In the genomic region with DNA sequence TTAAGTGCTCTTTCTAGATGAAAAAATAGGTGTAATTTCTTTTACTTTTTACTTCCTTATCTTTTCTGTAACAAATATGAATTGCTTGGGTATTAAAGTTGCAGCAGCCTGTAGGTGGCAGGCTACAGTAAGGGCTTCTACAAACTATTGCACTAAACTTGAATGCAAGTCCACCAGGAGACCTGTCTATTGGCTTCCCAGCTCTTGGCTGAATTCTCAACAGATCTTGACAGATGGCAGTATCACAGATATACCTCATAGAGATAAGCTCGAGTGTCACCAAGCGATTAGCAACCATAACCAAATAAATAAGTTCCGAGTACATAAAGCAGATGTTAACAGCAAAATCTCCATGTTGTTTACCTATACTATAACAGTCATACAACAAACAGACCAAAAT, we compare ENCODE assay signal across 10 cellular contexts. TPM values are rescaled to one million over a fixed set of nuclear protein-coding genes. Genes with fewer than 3 reads are reported as not detected.
A peak's percentile ranks its signal among the peaks of the same experiment; 100 is the strongest.
DNase-seq lines count a peak whose midpoint lies in the region; FAIRE-seq and TF ChIP-seq lines count a peak whose summit lies in the region.
"Had no signal": no experiment of that assay in that cellular context is flagged by ENCODE, and none has a peak within 500 bp of the region (broad histone marks: within the 10 kb centered on the region; RNA-seq: fewer than 3 reads in every experiment).

No MANE protein-coding gene starts in this region.

- H3K36me3 Mint-ChIP-seq in glutamatergic neuron (ENCODE audit: unreplicated experiment), result no peaks in the 10 kb centered on the region

- no peaks in the 10 kb centered on the region for H3K36me3 ChIP-seq in breast epithelium

- no peaks in the 10 kb centered on the region for H3K27me3 Mint-ChIP-seq in glutamatergic neuron (ENCODE audit: unreplicated experiment)
- H3K27me3 Mint-ChIP-seq: dendritic cell treated with granulocyte-macrophage colony-stimulating factor and Interleukin-4, amounts not matched to agents 40 ng/mL and 50 ng/mL, for 4 days had no signal

- no peak overlapping the region for H3K4me3 ChIP-seq in breast epithelium
- H3K4me3 ChIP-seq: BLaER1 had no signal

- H3K9me3 ChIP-seq in breast epithelium, result no peaks in the 10 kb centered on the region
- H3K9me3 ChIP-seq: BLaER1 had no signal

- TF ChIP-seq POLR2A in breast epithelium (IDR thresholded peaks at IDR 0.05), result no peak

- DNase-seq in NCI-H1417 (lab: John Stamatoyannopoulos, UW) (peak in 2 of 3 experiments; percentile 1 to 55), NCI-H1417 treated with DMSO at 0.1 percent for 48 hours (lab: John Stamatoyannopoulos, UW) (no peak), Kasumi-1 (lab: John Stamatoyannopoulos, UW) (peak; percentile 76 to 90), T follicular helper cell (ENCODE audit: low read depth) (peak; percentile 43), breast epithelium (ENCODE audit: low spot score in 2 of 2) (peak in 1 of 2 donors; percentile 59), glutamatergic neuron (no peak)
- DNase-seq in stimulated activated CD8-positive, alpha-beta memory T cell treated with anti-CD3 and anti-CD28 coated beads, Interleukin-2, amount 100 ng/mL, for 1 hour (ENCODE audit: low read depth in 2 of 2), result peak; percentile 12 to 15

- no peak overlapping the region for H3K4me3 Mint-ChIP-seq in glutamatergic neuron (ENCODE audit: unreplicated experiment)
- H3K4me3 Mint-ChIP-seq: dendritic cell treated with granulocyte-macrophage colony-stimulating factor and Interleukin-4, amounts not matched to agents 40 ng/mL and 50 ng/mL, for 4 days had no signal

- intact Hi-C loops in breast epithelium (cut with DNase I; ENCODE audit: low total_unique reads), result no loop called here

- TF ChIP-seq CTCF in breast epithelium (IDR thresholded peaks at IDR 0.05) (peak in 2 of 3 donors; percentile 44 to 55), glutamatergic neuron (IDR thresholded peaks at IDR 0.05; ENCODE audit: partially characterized antibody, unreplicated experiment) (no peak)

- peaks cover 0 to 10% of the 10 kb centered on the region in 2 donors for H3K4me1 ChIP-seq in breast epithelium

- H3K27ac ChIP-seq in breast epithelium, result no peak overlapping the region
- H3K27ac ChIP-seq: BLaER1 had no signal

- peaks cover 5% of the 10 kb centered on the region for H3K4me1 Mint-ChIP-seq in glutamatergic neuron (ENCODE audit: low read depth, unreplicated experiment)

- peak; percentile 5 for FAIRE-seq in islet of Langerhans (lab: Jason Lieb, UNC)

- no peak overlapping the region for H3K27ac Mint-ChIP-seq in glutamatergic neuron (ENCODE audit: unreplicated experiment)

- H3K9me3 Mint-ChIP-seq in glutamatergic neuron (ENCODE audit: unreplicated experiment), result no peaks in the 10 kb centered on the region
- H3K9me3 Mint-ChIP-seq: dendritic cell treated with granulocyte-macrophage colony-stimulating factor and Interleukin-4, amounts not matched to agents 40 ng/mL and 50 ng/mL, for 4 days had no signal

- H3K27me3 ChIP-seq in breast epithelium, result no peaks in the 10 kb centered on the region
- H3K27me3 ChIP-seq: BLaER1 had no signal

RNA-seq across cellular contexts. Expression of gene BBS2, which starts 5.9 kb away (rescaled TPM):
- 10 to 100 TPM; 42.6 to 80.5 (median 56.2) TPM for total RNA-seq in breast epithelium
- total RNA-seq in glutamatergic neuron (ENCODE audit: unreplicated experiment), result 40.7 TPM

RNA-seq across cellular contexts. Expression of gene MT4, which starts 50.9 kb away (rescaled TPM):
- total RNA-seq in breast epithelium, result not detected
- total RNA-seq in glutamatergic neuron (ENCODE audit: unreplicated experiment), result not detected

Comparison
In these comparisons a context has a peak if more than half of its experiments do, and no peak if none do; other contexts are left out.
1. DNase-seq: peak in NCI-H1417 (2 of 3), Kasumi-1 (2 of 2), T follicular helper cell (single experiment) and stimulated activated CD8-positive, alpha-beta memory T cell treated with anti-CD3 and anti-CD28 coated beads, Interleukin-2, amount 100 ng/mL, for 1 hour (2 of 2); none in NCI-H1417 treated with DMSO at 0.1 percent for 48 hours (single experiment) and glutamatergic neuron (single experiment).